In the genomic region with DNA sequence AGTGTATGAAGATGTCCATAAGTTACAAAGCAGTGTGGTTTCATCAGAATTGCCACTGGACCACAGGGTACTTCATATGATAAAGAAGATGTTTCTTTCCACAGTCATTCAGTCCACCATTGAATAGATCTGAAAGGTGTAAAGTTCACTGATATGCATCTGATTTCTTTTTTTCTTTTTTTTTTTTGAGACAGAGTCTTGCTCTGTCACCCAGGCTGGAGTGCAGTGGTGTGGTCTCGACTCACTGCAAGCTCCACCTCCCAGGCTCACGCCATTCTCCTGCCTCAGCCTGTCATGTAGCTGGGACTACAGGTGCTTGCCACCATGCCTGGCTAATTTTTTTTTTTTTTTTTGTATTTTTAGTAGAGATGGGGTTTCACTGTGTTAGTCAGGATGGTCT, we compare ENCODE assay signal across 7 cellular contexts. TPM values are rescaled to one million over a fixed set of nuclear protein-coding genes. Genes with fewer than 3 reads are reported as not detected.
A peak's percentile ranks its signal among the peaks of the same experiment; 100 is the strongest.
DNase-seq lines count a peak whose midpoint lies in the region; ATAC-seq, FAIRE-seq and TF ChIP-seq lines count a peak whose summit lies in the region.
"Not testable (repeated sequence)": the region's sequence is repeated elsewhere in the genome, so short reads cannot be mapped to it uniquely, and the experiment has no call there.

No MANE protein-coding gene starts in this region.

- peak overlapping the region; percentile 51 for H3K4me2 ChIP-seq in DOHH2 (ENCODE audit: low read length)
- H3K4me2 ChIP-seq in OCI-LY3 (ENCODE audit: low read length) = peak overlapping the region; percentile 39

- H3K4me1 ChIP-seq in DOHH2 (ENCODE audit: control insufficient read depth, low read length) = peaks cover 54% of the 10 kb centered on the region
- H3K4me1 ChIP-seq in OCI-LY3 (ENCODE audit: low read length) = peaks cover 51% of the 10 kb centered on the region

- ATAC-seq in GM18861 (IDR thresholded peaks at IDR 0.05; ENCODE audit: unreplicated experiment) (peak; percentile 56), HG03378 (IDR thresholded peaks at IDR 0.05; ENCODE audit: unreplicated experiment) (peak; percentile 61), activated B cell treated with CpG ODN at 0.5 μM for 24 hours (ENCODE audit: low read depth) (peak; percentile 78)
- ATAC-seq in stimulated activated memory B cell treated with anti-CD40 and anti-IgM and Interleukin-4, amounts not matched to agents 10 μg/mL and 1 μg/mL and 100 μg/mL, for 72 hours = not testable (repeated sequence)

- H3K4me1 Mint-ChIP-seq in activated B cell treated with CpG ODN at 0.5 μM for 24 hours = peaks cover 75% of the 10 kb centered on the region
- H3K4me1 Mint-ChIP-seq in stimulated activated memory B cell treated with anti-CD40 and anti-IgM and Interleukin-4, amounts not matched to agents 10 μg/mL and 1 μg/mL and 100 μg/mL, for 72 hours = peaks cover 48% of the 10 kb centered on the region

- H3K27me3 Mint-ChIP-seq in activated B cell treated with CpG ODN at 0.5 μM for 24 hours; stimulated activated memory B cell treated with anti-CD40 and anti-IgM and Interleukin-4, amounts not matched to agents 10 μg/mL and 1 μg/mL and 100 μg/mL, for 72 hours: not testable (repeated sequence)

- H3K79me2 ChIP-seq in DOHH2 (ENCODE audit: control insufficient read depth, low read length); OCI-LY3 (ENCODE audit: low read length): not testable (repeated sequence)

- H3K27ac ChIP-seq in DOHH2 (ENCODE audit: low read depth, low read length) (peak overlapping the region; percentile 52), OCI-LY3 (ENCODE audit: low read length) (peak overlapping the region; percentile 51)

- H3K9ac ChIP-seq in OCI-LY3 (ENCODE audit: low read length) = not testable (repeated sequence)

- H3K27ac Mint-ChIP-seq in activated B cell treated with CpG ODN at 0.5 μM for 24 hours = peak overlapping the region; percentile 87
- H3K27ac Mint-ChIP-seq in stimulated activated memory B cell treated with anti-CD40 and anti-IgM and Interleukin-4, amounts not matched to agents 10 μg/mL and 1 μg/mL and 100 μg/mL, for 72 hours = peak overlapping the region; percentile 70

- H3K36me3 Mint-ChIP-seq in activated B cell treated with CpG ODN at 0.5 μM for 24 hours (ENCODE audit: low read depth) = peaks cover 20% of the 10 kb centered on the region
- not testable (repeated sequence) for H3K36me3 Mint-ChIP-seq in stimulated activated memory B cell treated with anti-CD40 and anti-IgM and Interleukin-4, amounts not matched to agents 10 μg/mL and 1 μg/mL and 100 μg/mL, for 72 hours

- CTCF ChIA-PET in activated B cell treated with CpG ODN at 0.5 μM for 24 hours (lab: Charles Lee) = interaction anchor here (2.8 kb wide), 1 partner anchor 13 kb away, joined by 21 read pairs; no protein-coding TSS in a partner anchor

- not testable (repeated sequence) for H3K36me3 ChIP-seq in DOHH2 (ENCODE audit: control insufficient read depth, low read length)
- H3K36me3 ChIP-seq in OCI-LY3 (replicated peaks; ENCODE audit: low read depth, low read length) = peaks cover 15% of the 10 kb centered on the region

- intact Hi-C loops in activated B cell treated with CpG ODN at 0.5 μM for 24 hours (cut with micrococcal nuclease) = not testable (repeated sequence)

- H3K27me3 ChIP-seq in DOHH2 (ENCODE audit: control insufficient read depth, low read length); OCI-LY3 (ENCODE audit: low read depth, low read length): not testable (repeated sequence)

- not testable (repeated sequence) for DNase-seq in GM19239 (ENCODE audit: insufficient read length, low spot score); activated B cell treated with CpG ODN at 0.5 μM for 24 hours

- H3K4me3 Mint-ChIP-seq in activated B cell treated with CpG ODN at 0.5 μM for 24 hours = peak overlapping the region; percentile 48
- not testable (repeated sequence) for H3K4me3 Mint-ChIP-seq in stimulated activated memory B cell treated with anti-CD40 and anti-IgM and Interleukin-4, amounts not matched to agents 10 μg/mL and 1 μg/mL and 100 μg/mL, for 72 hours

- peak overlapping the region; percentile 22; the same call in 1 of the 2 replicates for H3K4me3 ChIP-seq in DOHH2 (ENCODE audit: low read length)
- not testable (repeated sequence) for H3K4me3 ChIP-seq in OCI-LY3 (ENCODE audit: low read length)

- peak; percentile 76 for FAIRE-seq in GM19239 (lab: Jason Lieb, UNC)

- TF ChIP-seq CTCF in DOHH2 (IDR thresholded peaks at IDR 0.05; ENCODE audit: low read depth, low read length, poor library complexity, severe bottlenecking); OCI-LY3 (IDR thresholded peaks at IDR 0.05; ENCODE audit: low read depth, low read length); activated B cell treated with CpG ODN at 0.5 μM for 24 hours (IDR thresholded peaks at IDR 0.05): not testable (repeated sequence)

- not testable (repeated sequence) for H3F3A ChIP-seq in DOHH2 (ENCODE audit: control insufficient read depth, insufficient read depth)

- H3K9me2 ChIP-seq in DOHH2 (replicated peaks; ENCODE audit: control insufficient read depth, low read length) = not testable (repeated sequence)

- H2AFZ ChIP-seq in OCI-LY3 (ENCODE audit: low read depth, low read length) = not testable (repeated sequence)

- not testable (repeated sequence) for H3K9me3 ChIP-seq in DOHH2 (ENCODE audit: control insufficient read depth, insufficient read depth, low read length); OCI-LY3 (ENCODE audit: insufficient read depth, low read length)

- H4K20me1 ChIP-seq in DOHH2 (ENCODE audit: control insufficient read depth, insufficient read depth, low read depth, low read length); OCI-LY3 (ENCODE audit: insufficient read depth, low read length): not testable (repeated sequence)

- H3K9me3 Mint-ChIP-seq in activated B cell treated with CpG ODN at 0.5 μM for 24 hours = peaks cover 11% of the 10 kb centered on the region
- not testable (repeated sequence) for H3K9me3 Mint-ChIP-seq in stimulated activated memory B cell treated with anti-CD40 and anti-IgM and Interleukin-4, amounts not matched to agents 10 μg/mL and 1 μg/mL and 100 μg/mL, for 72 hours

- POLR2A ChIA-PET in activated B cell treated with CpG ODN at 0.5 μM for 24 hours (lab: Charles Lee) = interaction anchor here (0.7 to 2.4 kb wide), 10 partner anchors 13 to 396 kb away, joined by 3 to 24 read pairs (median 4); a partner anchor contains a TSS

RNA-seq across cellular contexts. Expression of a gene that starts 44.6 kb away (rescaled TPM):
- 3.3 and 4.0 TPM in 2 replicates for total RNA-seq in activated B cell treated with CpG ODN at 0.5 μM for 24 hours
